ENCODE assay signal across 2 cellular contexts in genomic region chr6:125203395-125203794, GRCh38.
TF ChIP-seq lines count a peak whose summit lies in the region.

No MANE protein-coding gene starts in this region.

TF ChIP-seq in Ishikawa, 13 proteins besides CTCF, POLR2A, EP300 and RAD21 (continued from another document):
- TF ChIP-seq MAX (IDR thresholded peaks at IDR 0.05), result no peak

TF ChIP-seq in K562, 482 proteins besides CTCF, POLR2A, EP300 and RAD21 (continued from another document and continues in another):
- TF ChIP-seq ZBTB9 (CRISPR knock-in tag; IDR thresholded peaks at IDR 0.05) (0 out of 2 replicates have a peak, but pooled peaks have one; percentile 36), EHMT2 (IDR thresholded peaks at IDR 0.05) (peak; percentile 50; the same call in 1 of the 2 replicates), MAFK (IDR thresholded peaks at IDR 0.05; ENCODE audit: low read length) (peak; percentile 81), SMARCC2 (IDR thresholded peaks at IDR 0.05; ENCODE audit: low read depth) (peak; percentile 42; the same call in 1 of the 2 replicates), ZNF316 (IDR thresholded peaks at IDR 0.05) (peak; percentile 93), NCOR1 (IDR thresholded peaks at IDR 0.05) (no peak), BACH1 (tag; IDR thresholded peaks at IDR 0.05) (peak; percentile 71), SMAD4 (CRISPR knock-in tag; conservative IDR thresholded peaks at IDR 0.05) (0 out of 2 replicates have a peak, but pooled peaks have one; percentile 30), ZNF431 (CRISPR knock-in tag; IDR thresholded peaks at IDR 0.05) (no peak), NFE2 (IDR thresholded peaks at IDR 0.05; ENCODE audit: low read depth) (peak; percentile 97), ZNF277 (CRISPR knock-in tag; IDR thresholded peaks at IDR 0.05; ENCODE audit: borderline replicate concordance) (no peak), MAFG (tag; conservative IDR thresholded peaks at IDR 0.05) (peak; percentile 90), TAF1 (IDR thresholded peaks at IDR 0.05; ENCODE audit: control insufficient read depth, extremely low read depth, insufficient read depth, low read length, severe bottlenecking) (no peak), RBM22 (IDR thresholded peaks at IDR 0.05; ENCODE audit: low read depth, low read length, poor library complexity, severe bottlenecking) (no peak), BRCA1 (IDR thresholded peaks at IDR 0.05) (no peak), BRCA1 (CRISPR knock-in tag; IDR thresholded peaks at IDR 0.05) (no peak), ZNF263 (CRISPR knock-in tag; IDR thresholded peaks at IDR 0.05; ENCODE audit: borderline replicate concordance) (no peak), FOXK1 (CRISPR knock-in tag; IDR thresholded peaks at IDR 0.05; ENCODE audit: borderline replicate concordance) (no peak), ZNF561 (CRISPR knock-in tag; conservative IDR thresholded peaks at IDR 0.05) (no peak), ASH1L (IDR thresholded peaks at IDR 0.05; ENCODE audit: borderline replicate concordance, low read depth, partially characterized antibody) (no peak), DPF2 (IDR thresholded peaks at IDR 0.05) (peak; percentile 51; the same call in 1 of the 2 replicates), NFRKB (IDR thresholded peaks at IDR 0.05; ENCODE audit: low read depth) (0 out of 2 replicates have a peak, but pooled peaks have one; percentile 13), RBM15 (IDR thresholded peaks at IDR 0.05; ENCODE audit: insufficient read depth, low read length) (no peak), SAP30 (IDR thresholded peaks at IDR 0.05; ENCODE audit: borderline replicate concordance, insufficient read depth, low read depth, low read length, poor library complexity, severe bottlenecking) (no peak), MNT (conservative IDR thresholded peaks at IDR 0.05) (0 out of 4 replicates have a peak, but pooled peaks of 1 of the 2 experiments have one; percentile 20), NCOA6 (IDR thresholded peaks at IDR 0.05) (no peak), POLR2AphosphoS5 (IDR thresholded peaks at IDR 0.05; ENCODE audit: control insufficient read depth, insufficient read depth, low read depth, low read length) (peak; percentile 67), ZNF23 (CRISPR knock-in tag; IDR thresholded peaks at IDR 0.05) (0 out of 2 replicates have a peak, but pooled peaks have one; percentile 52), SUPT5H (IDR thresholded peaks at IDR 0.05) (no peak), JUND (IDR thresholded peaks at IDR 0.05; ENCODE audit: borderline replicate concordance, low read depth, low read length) (peak; percentile 29; the same call in 1 of the 2 replicates), JUND (tag; IDR thresholded peaks at IDR 0.05; ENCODE audit: borderline replicate concordance, low read depth, low read length) (peak; percentile 49; the same call in 1 of the 3 replicates), RCOR1 (IDR thresholded peaks at IDR 0.05; ENCODE audit: borderline replicate concordance in 1 of 2, low read depth in 2 of 2, low read length in 2 of 2) (no peak), ZNF592 (IDR thresholded peaks at IDR 0.05) (peak; percentile 85), ZNF644 (tag; IDR thresholded peaks at IDR 0.05; ENCODE audit: low read depth) (no peak), KLF10 (CRISPR knock-in tag; IDR thresholded peaks at IDR 0.05) (no peak), SMARCA4 (IDR thresholded peaks at IDR 0.05) (peak; percentile 41; the same call in 1 of the 2 replicates), FOXA3 (CRISPR knock-in tag; conservative IDR thresholded peaks at IDR 0.05 in 1 of 2, IDR thresholded peaks at IDR 0.05 in 1 of 2) (peak in 1 of 2 experiments; percentile 51; a peak in 1 of 4 replicates), HNRNPK (IDR thresholded peaks at IDR 0.05; ENCODE audit: low read depth, low read length, poor library complexity, severe bottlenecking) (no peak), GABPB2 (CRISPR knock-in tag; conservative IDR thresholded peaks at IDR 0.05) (no peak), SMARCE1 (IDR thresholded peaks at IDR 0.05) (0 out of 2 replicates have a peak, but pooled peaks have one; percentile 24), TCF15 (CRISPR knock-in tag; IDR thresholded peaks at IDR 0.05) (no peak), DMBX1 (CRISPR knock-in tag; IDR thresholded peaks at IDR 0.05; ENCODE audit: borderline replicate concordance) (0 out of 2 replicates have a peak, but pooled peaks have one; percentile 51), LEF1 (IDR thresholded peaks at IDR 0.05) (peak; percentile 58; the same call in 1 of the 2 replicates), RAD51 (IDR thresholded peaks at IDR 0.05; ENCODE audit: borderline replicate concordance, low read depth) (peak; percentile 71; the same call in 1 of the 2 replicates), USF1 (CRISPR knock-in tag; IDR thresholded peaks at IDR 0.05) (peak; percentile 65), TFAM (CRISPR knock-in tag; conservative IDR thresholded peaks at IDR 0.05) (no peak), NEUROD1 (IDR thresholded peaks at IDR 0.05; ENCODE audit: borderline replicate concordance, low read depth, low read length, partially characterized antibody) (no peak), ARID2 (IDR thresholded peaks at IDR 0.05) (no peak), L3MBTL2 (IDR thresholded peaks at IDR 0.05) (peak; percentile 31; the same call in 1 of the 2 replicates), ZNF740 (CRISPR knock-in tag; IDR thresholded peaks at IDR 0.05) (no peak), ZNF740 (tag; IDR thresholded peaks at IDR 0.05) (0 out of 4 replicates have a peak, but pooled peaks of 1 of the 2 experiments have one; percentile 48), RFX1 (IDR thresholded peaks at IDR 0.05) (no peak), CBX1 (IDR thresholded peaks at IDR 0.05; ENCODE audit: low read depth) (no peak), ATF1 (CRISPR knock-in tag; IDR thresholded peaks at IDR 0.05) (no peak), ATF1 (tag; IDR thresholded peaks at IDR 0.05) (0 out of 2 replicates have a peak, but pooled peaks have one; percentile 17), SMARCA5 (IDR thresholded peaks at IDR 0.05) (no peak), BCOR (IDR thresholded peaks at IDR 0.05) (no peak), ETS2 (tag; IDR thresholded peaks at IDR 0.05; ENCODE audit: borderline replicate concordance, poor library complexity, severe bottlenecking) (no peak), ZBTB12 (CRISPR knock-in tag; IDR thresholded peaks at IDR 0.05) (0 out of 2 replicates have a peak, but pooled peaks have one; percentile 27), NR2C2 (CRISPR knock-in tag; IDR thresholded peaks at IDR 0.05) (no peak), NR2C2 (tag; IDR thresholded peaks at IDR 0.05) (peak; percentile 64), CHAMP1 (IDR thresholded peaks at IDR 0.05) (peak; percentile 33; the same call in 1 of the 2 replicates)
